In genomic region chr4:128527356-128527755, GRCh38 we compare ENCODE assay signal across 29 cellular contexts.
DNase-seq lines count a peak whose midpoint lies in the region; ATAC-seq and TF ChIP-seq lines count a peak whose summit lies in the region.
"Had no signal": no experiment of that assay in that cellular context is flagged by ENCODE, and none has a peak within 500 bp of the region (broad histone marks: within the 10 kb centered on the region; RNA-seq: fewer than 3 reads in every experiment).

No MANE protein-coding gene starts in this region.

- peak overlapping the region; percentile 96 for H3K27ac Mint-ChIP-seq in chondrocyte (ENCODE audit: unreplicated experiment)
- no peak overlapping the region for H3K27ac Mint-ChIP-seq in immature natural killer cell
- H3K27ac Mint-ChIP-seq: activated CD8-positive, alpha-beta T cell treated with anti-CD3 and anti-CD28 coated beads for 36 hours; activated naive CD4-positive, alpha-beta T cell treated with anti-CD3 and anti-CD28 coated beads, Interleukin-2, amount 10 ng/mL, durations not matched to agents 7 days and 5 days; activated T-helper 17 cell treated with anti-CD3 and anti-CD28 coated beads, Interleukin-2, amount 50 U/mL, for 72 hours; naive thymus-derived CD8-positive, alpha-beta T cell; T-helper 2 cell treated with Interferon-gamma antibody and Interleukin-4, amounts not matched to agents 5 μg/mL and 100 μg/mL, for 36 hours had no signal

- H3K4me3 Mint-ChIP-seq in chondrocyte (ENCODE audit: unreplicated experiment) (no peak overlapping the region), immature natural killer cell (no peak overlapping the region)
- H3K4me3 Mint-ChIP-seq: activated CD8-positive, alpha-beta T cell treated with anti-CD3 and anti-CD28 coated beads for 36 hours; activated naive CD4-positive, alpha-beta T cell treated with anti-CD3 and anti-CD28 coated beads, Interleukin-2, amount 10 ng/mL, durations not matched to agents 7 days and 5 days; activated T-helper 17 cell treated with anti-CD3 and anti-CD28 coated beads, Interleukin-2, amount 50 U/mL, for 72 hours; naive thymus-derived CD8-positive, alpha-beta T cell; T-helper 2 cell treated with Interferon-gamma antibody and Interleukin-4, amounts not matched to agents 5 μg/mL and 100 μg/mL, for 36 hours had no signal

- H3K27ac ChIP-seq in left ventricle myocardium inferior (replicated peaks) (peak overlapping the region; percentile 76), osteoblast (ENCODE audit: low read depth, low read length) (peak overlapping the region; percentile 99)
- H3K27ac ChIP-seq: foreskin keratinocyte had no signal

- H3K36me3 Mint-ChIP-seq in chondrocyte (ENCODE audit: low read depth), result peaks cover 1% of the 10 kb centered on the region
- peaks cover 0 to 3% (median 0%) of the 10 kb centered on the region in 3 donors for H3K36me3 Mint-ChIP-seq in immature natural killer cell
- H3K36me3 Mint-ChIP-seq: activated naive CD4-positive, alpha-beta T cell treated with anti-CD3 and anti-CD28 coated beads, Interleukin-2, amount 10 ng/mL, durations not matched to agents 7 days and 5 days had no signal

- TF ChIP-seq CTCF in left ventricle myocardium inferior (IDR thresholded peaks at IDR 0.05; ENCODE audit: borderline replicate concordance) (no peak), chondrocyte (IDR thresholded peaks at IDR 0.05) (no peak), osteoblast (IDR thresholded peaks at IDR 0.05; ENCODE audit: extremely low read depth, low read depth, low read length) (no peak)

- no peaks in the 10 kb centered on the region for H4K20me1 ChIP-seq in osteoblast (ENCODE audit: insufficient read depth, low read length)

- intact Hi-C loops in left ventricle myocardium inferior (cut with micrococcal nuclease), result no loop called here
- intact Hi-C loops in Right ventricle myocardium superior (cut with DNase I), result no loop called here

- H3K9me3 Mint-ChIP-seq in chondrocyte (ENCODE audit: low read depth) (no peaks in the 10 kb centered on the region), immature natural killer cell (no peaks in the 10 kb centered on the region)
- H3K9me3 Mint-ChIP-seq: activated CD8-positive, alpha-beta T cell treated with anti-CD3 and anti-CD28 coated beads for 36 hours; activated naive CD4-positive, alpha-beta T cell treated with anti-CD3 and anti-CD28 coated beads, Interleukin-2, amount 10 ng/mL, durations not matched to agents 7 days and 5 days; naive thymus-derived CD8-positive, alpha-beta T cell; T-helper 2 cell treated with Interferon-gamma antibody and Interleukin-4, amounts not matched to agents 5 μg/mL and 100 μg/mL, for 36 hours had no signal

- peaks cover 50% of the 10 kb centered on the region for H3K4me1 ChIP-seq in left ventricle myocardium inferior
- H3K4me1 ChIP-seq in osteoblast (ENCODE audit: insufficient read depth, low read length), result peaks cover 57% of the 10 kb centered on the region

- H3K27me3 ChIP-seq in left ventricle myocardium inferior (ENCODE audit: low read depth), result no peaks in the 10 kb centered on the region
- no peaks in the 10 kb centered on the region for H3K27me3 ChIP-seq in osteoblast (ENCODE audit: insufficient read depth, low read length)
- H3K27me3 ChIP-seq: foreskin keratinocyte had no signal

- H3K9me3 ChIP-seq in left ventricle myocardium inferior (replicated peaks), result no peaks in the 10 kb centered on the region
- no peaks in the 10 kb centered on the region for H3K9me3 ChIP-seq in osteoblast (ENCODE audit: low read depth, low read length)

- no peaks in the 10 kb centered on the region for H3K27me3 Mint-ChIP-seq in chondrocyte (ENCODE audit: low read depth)
- H3K27me3 Mint-ChIP-seq in immature natural killer cell (ENCODE audit: low read depth in 3 of 3), result peaks cover 3 to 12% (median 6%) of the 10 kb centered on the region in 3 donors
- H3K27me3 Mint-ChIP-seq: activated naive CD4-positive, alpha-beta T cell treated with anti-CD3 and anti-CD28 coated beads, Interleukin-2, amount 10 ng/mL, durations not matched to agents 7 days and 5 days had no signal

- ATAC-seq in Right ventricle myocardium superior (ENCODE audit: poor library complexity), result no peak
- ATAC-seq: activated CD8-positive, alpha-beta T cell treated with anti-CD3 and anti-CD28 coated beads for 36 hours; activated T-helper 17 cell treated with anti-CD3 and anti-CD28 coated beads, Interleukin-2, amount 50 U/mL, for 72 hours; esophagus mucosa; foreskin keratinocyte; K562; naive thymus-derived CD8-positive, alpha-beta T cell; Right ventricle myocardium inferior had no signal

- H3K4me3 ChIP-seq in left ventricle myocardium inferior (no peak overlapping the region), osteoblast (ENCODE audit: insufficient read depth, low read length) (no peak overlapping the region)
- H3K4me3 ChIP-seq: K562, skin epidermis had no signal

- no peak overlapping the region for H2AFZ ChIP-seq in osteoblast (ENCODE audit: low read length)

- DNase-seq in left ventricle myocardium inferior (no peak), Right ventricle myocardium superior (no peak), chondrocyte (ENCODE audit: low spot score) (no peak), osteoblast (ENCODE audit: insufficient read length, low spot score, missing footprints) (no peak), RPMI8226 (no peak), SK-N-DZ (ENCODE audit: low spot score) (no peak), immature natural killer cell (no peak)
- no peak for DNase-seq in activated T-cell treated with anti-CD3 and anti-CD28 coated beads, Interleukin-2, amount 50 U/mL, for 48 hours
- DNase-seq: 8988T; activated CD8-positive, alpha-beta T cell treated with anti-CD3 and anti-CD28 coated beads for 36 hours; activated naive CD4-positive, alpha-beta T cell treated with anti-CD3 and anti-CD28 coated beads, Interleukin-2, amount 10 ng/mL, durations not matched to agents 7 days and 5 days; anterior cingulate cortex; caudate nucleus; head of caudate nucleus; kidney; naive thymus-derived CD8-positive, alpha-beta T cell; NCI-H1092 treated with DMSO at 0.1 percent for 48 hours; NCI-H187; NCI-H524 treated with DMSO at 0.1 percent for 48 hours; occipital lobe; OCI-M1; stimulated activated naive CD4-positive, alpha-beta T cell had no signal

- H3K4me1 Mint-ChIP-seq in chondrocyte (ENCODE audit: low read depth) (peaks cover 69% of the 10 kb centered on the region), immature natural killer cell (no peaks in the 10 kb centered on the region)
- H3K4me1 Mint-ChIP-seq: activated naive CD4-positive, alpha-beta T cell treated with anti-CD3 and anti-CD28 coated beads, Interleukin-2, amount 10 ng/mL, durations not matched to agents 7 days and 5 days had no signal

- no peak overlapping the region for H3K4me2 ChIP-seq in osteoblast (ENCODE audit: insufficient read depth, low read length)

- no peaks in the 10 kb centered on the region for H3K79me2 ChIP-seq in osteoblast (ENCODE audit: insufficient read depth, low read length)

- H3K36me3 ChIP-seq in left ventricle myocardium inferior, result no peaks in the 10 kb centered on the region
- H3K36me3 ChIP-seq in osteoblast (ENCODE audit: insufficient read depth, low read length), result no peaks in the 10 kb centered on the region
